Comparison of ENCODE assay signal across 14 cellular contexts in genomic region chr6:87482382-87482781, GRCh38.
"Had no signal": no experiment of that assay in that cellular context is flagged by ENCODE, and none has a peak within 500 bp of the region (broad histone marks: within the 10 kb centered on the region; RNA-seq: fewer than 3 reads in every experiment).

No MANE protein-coding gene starts in this region.

- H3K27me3 ChIP-seq: breast epithelium, heart left ventricle, ovary, sigmoid colon had no signal

- H3K4me1 ChIP-seq: breast epithelium, sigmoid colon had no signal

- H3K27ac ChIP-seq: breast epithelium, ovary, sigmoid colon had no signal

- DNase-seq: activated effector memory CD4-positive, alpha-beta T cell treated with Interleukin-2 at 50 U/mL for 16 hours; activated T-cell treated with anti-CD3 and anti-CD28 coated beads, Interleukin-2, amount 50 U/mL, for 1 hour; foreskin melanocyte; heart left ventricle; left ventricle myocardium superior; mesenchymal stem cell; ovary; sigmoid colon; stimulated activated CD4-positive, alpha-beta T cell treated with anti-CD3 and anti-CD28 coated beads, Interleukin-12 subunit alpha, Interleukin-12 subunit beta, amount 100 ng/mL, for 4 hours; stimulated activated CD4-positive, alpha-beta T cell treated with anti-CD3 and anti-CD28 coated beads, Interleukin-2, amount 100 ng/mL, for 48 hours; stimulated activated naive CD4-positive, alpha-beta T cell treated with Interleukin-2 at 50 U/mL for 16 hours; T-helper 17 cell had no signal

- H3K27ac Mint-ChIP-seq: T-helper 17 cell had no signal

- H3K27me3 Mint-ChIP-seq: T-helper 17 cell had no signal

- H3K4me3 ChIP-seq: breast epithelium, heart left ventricle, ovary, sigmoid colon had no signal

- ATAC-seq: activated naive CD4-positive, alpha-beta T cell treated with anti-CD3 and anti-CD28 coated beads, Interleukin-2, amount 50 U/mL, for 72 hours; heart left ventricle; left ventricle myocardium superior; T-helper 17 cell had no signal

- H3K4me3 Mint-ChIP-seq: T-helper 17 cell had no signal

- H3K9me3 ChIP-seq: breast epithelium, heart left ventricle, ovary, sigmoid colon had no signal

- H3K36me3 ChIP-seq: breast epithelium, ovary had no signal
